16 cellular contexts compared by ENCODE assay signal in genomic region chr14:104843006-104843405, GRCh38. TPM values are rescaled to one million over a fixed set of nuclear protein-coding genes. Genes with fewer than 3 reads are reported as not detected.
DNase-seq lines count a peak whose midpoint lies in the region; ATAC-seq and TF ChIP-seq lines count a peak whose summit lies in the region.
"Had no signal": no experiment of that assay in that cellular context is flagged by ENCODE, and none has a peak within 500 bp of the region (broad histone marks: within the 10 kb centered on the region; RNA-seq: fewer than 3 reads in every experiment).

No MANE protein-coding gene starts in this region.

- DNase-seq in heart right ventricle (no peak), right atrium auricular region (ENCODE audit: low spot score) (no peak), esophagus squamous epithelium (lab: John Stamatoyannopoulos, UW) (no peak), upper lobe of right lung (no peak), NCI-H2107 treated with DMSO at 0.1 percent for 48 hours (lab: John Stamatoyannopoulos, UW; ENCODE audit: unreplicated experiment) (no peak), NCI-H2029 (lab: John Stamatoyannopoulos, UW) (no peak), AG20443 (ENCODE audit: low spot score) (no peak)
- DNase-seq: activated CD4-positive, alpha-beta T cell treated with anti-CD3 and anti-CD28 coated beads, Interleukin-2, amount 50 U/mL, for 48 hours; activated T-cell treated with anti-CD3 and anti-CD28 coated beads, Interleukin-2, amount 50 U/mL, for 24 hours; islet precursor cell; SIG-M5 had no signal

- no peak overlapping the region for H3K9ac ChIP-seq in neural cell (ENCODE audit: low read length)

- H3K9me2 ChIP-seq in neural cell (ENCODE audit: insufficient read depth, low read length) = no peaks in the 10 kb centered on the region

- no peak overlapping the region for H3K27ac ChIP-seq in heart right ventricle
- H3K27ac ChIP-seq in right atrium auricular region = no peak overlapping the region
- H3K27ac ChIP-seq in esophagus squamous epithelium = no peak overlapping the region
- no peak overlapping the region for H3K27ac ChIP-seq in neural cell (ENCODE audit: low read length)
- H3K27ac ChIP-seq in upper lobe of right lung = no peak overlapping the region
- H3K27ac ChIP-seq: A549, body of pancreas, epithelial cell of prostate had no signal

- TF ChIP-seq CTCF in heart right ventricle (IDR thresholded peaks at IDR 0.05) = no peak
- TF ChIP-seq CTCF in right atrium auricular region (IDR thresholded peaks at IDR 0.05) = no peak
- TF ChIP-seq CTCF in esophagus squamous epithelium (IDR thresholded peaks at IDR 0.05) = no peak
- TF ChIP-seq CTCF in neural cell (IDR thresholded peaks at IDR 0.05; ENCODE audit: poor library complexity, severe bottlenecking) = no peak
- TF ChIP-seq CTCF in upper lobe of right lung (IDR thresholded peaks at IDR 0.05) = no peak

- no peak for TF ChIP-seq POLR2A in esophagus squamous epithelium (IDR thresholded peaks at IDR 0.05)

- no peak overlapping the region for H3K4me2 ChIP-seq in neural cell (ENCODE audit: low read length)

- no peak overlapping the region for H2AFZ ChIP-seq in neural cell (ENCODE audit: low read depth, low read length)

- WGBS in heart right ventricle, 2 donors = 31 to 34% methylated on average over 13 of the region's 13 CpGs
- 73 to 88% methylated on average over 1 to 3 of the region's 13 CpGs for WGBS in esophagus squamous epithelium, 2 donors

- H3F3A ChIP-seq in neural cell (ENCODE audit: insufficient read depth, low read length, poor library complexity, severe bottlenecking) = no peaks in the 10 kb centered on the region

- TF ChIP-seq EP300 in neural cell (conservative IDR thresholded peaks at IDR 0.05; ENCODE audit: poor library complexity, severe bottlenecking) = no peak

- no peak for ATAC-seq in heart right ventricle
- no peak for ATAC-seq in upper lobe of right lung
- ATAC-seq: stimulated activated memory B cell treated with anti-CD40 and anti-IgM and Interleukin-4, amounts not matched to agents 10 μg/mL and 1 μg/mL and 100 μg/mL, for 72 hours had no signal

- no peaks in the 10 kb centered on the region for H4K20me1 ChIP-seq in neural cell (ENCODE audit: insufficient read depth)

- H3K36me3 ChIP-seq in heart right ventricle = no peaks in the 10 kb centered on the region
- H3K36me3 ChIP-seq in right atrium auricular region = no peaks in the 10 kb centered on the region
- H3K36me3 ChIP-seq in esophagus squamous epithelium = no peaks in the 10 kb centered on the region
- H3K36me3 ChIP-seq in neural cell (ENCODE audit: insufficient read depth, low read length) = no peaks in the 10 kb centered on the region
- no peaks in the 10 kb centered on the region for H3K36me3 ChIP-seq in upper lobe of right lung

- H3K27me3 ChIP-seq in heart right ventricle (peaks cover 2 to 71% (median 44%) of the 10 kb centered on the region in 7 donors), right atrium auricular region (peaks cover 6 to 14% of the 10 kb centered on the region in 2 donors), esophagus squamous epithelium (peaks cover 0 to 66% (median 6%) of the 10 kb centered on the region in 4 donors), neural cell (ENCODE audit: insufficient read depth, low read depth, low read length) (peaks cover 53% of the 10 kb centered on the region), upper lobe of right lung (peaks cover 41% of the 10 kb centered on the region)
- H3K27me3 ChIP-seq: body of pancreas had no signal

- H3K9me3 ChIP-seq in heart right ventricle = no peaks in the 10 kb centered on the region
- no peaks in the 10 kb centered on the region for H3K9me3 ChIP-seq in right atrium auricular region
- H3K9me3 ChIP-seq in esophagus squamous epithelium = no peaks in the 10 kb centered on the region
- no peaks in the 10 kb centered on the region for H3K9me3 ChIP-seq in neural cell (ENCODE audit: low read length)
- H3K9me3 ChIP-seq in upper lobe of right lung = no peaks in the 10 kb centered on the region
- H3K9me3 ChIP-seq: body of pancreas had no signal

- H3K79me2 ChIP-seq in neural cell (replicated peaks; ENCODE audit: insufficient read depth, low read length) = no peaks in the 10 kb centered on the region

- no peak for TF ChIP-seq RAD21 in neural cell (conservative IDR thresholded peaks at IDR 0.05)

- H3K4me1 ChIP-seq in heart right ventricle (peaks cover 5 to 20% (median 17%) of the 10 kb centered on the region in 9 donors), right atrium auricular region (peaks cover 0 to 20% of the 10 kb centered on the region in 2 donors), esophagus squamous epithelium (peaks cover 5 to 22% (median 17%) of the 10 kb centered on the region in 3 donors), upper lobe of right lung (peaks cover 13% of the 10 kb centered on the region)

- H3K4me3 ChIP-seq in heart right ventricle = peak overlapping the region in 8 of 10 donors; percentile 38 to 66 (median 54)
- H3K4me3 ChIP-seq in right atrium auricular region = peak overlapping the region in 1 of 2 donors; percentile 49
- H3K4me3 ChIP-seq in esophagus squamous epithelium = peak overlapping the region; percentile 21 to 60 (median 41)
- H3K4me3 ChIP-seq in neural cell (ENCODE audit: low read length) = peak overlapping the region; percentile 66
- peak overlapping the region; percentile 40 for H3K4me3 ChIP-seq in upper lobe of right lung
- H3K4me3 ChIP-seq: A549, body of pancreas had no signal

- intact Hi-C loops in heart right ventricle (cut with DNase I) = no loop called here
- intact Hi-C loops in esophagus squamous epithelium (cut with DNase I) = no loop called here
- intact Hi-C loops in upper lobe of right lung (cut with DNase I) = no loop called here

TF ChIP-seq in neural cell, 6 proteins besides CTCF, POLR2A, EP300 and RAD21:
- TF ChIP-seq SMC3 (conservative IDR thresholded peaks at IDR 0.05; ENCODE audit: poor library complexity) = no peak
- TF ChIP-seq EZH2 (IDR thresholded peaks at IDR 0.05; ENCODE audit: borderline replicate concordance, insufficient read depth, low read length, poor library complexity, severe bottlenecking) = no peak
- no peak for TF ChIP-seq MXI1 (conservative IDR thresholded peaks at IDR 0.05; ENCODE audit: poor library complexity, severe bottlenecking)
- TF ChIP-seq REST (IDR thresholded peaks at IDR 0.05; ENCODE audit: borderline replicate concordance) = no peak
- TF ChIP-seq TAF1 (IDR thresholded peaks at IDR 0.05; ENCODE audit: low read depth) = no peak
- TF ChIP-seq POLR2AphosphoS5 (IDR thresholded peaks at IDR 0.05) = no peak

RNA-seq across cellular contexts. Expression of gene CEP170B, which starts 22.1 kb away (rescaled TPM):
- total RNA-seq in heart right ventricle = 10 to 100 TPM in 9 of 10 donors, 1 to 10 TPM in 1; 8.3 to 13.6 (median 12.3) TPM
- 1 to 10 TPM; 6.8 to 9.1 TPM for polyA plus RNA-seq in heart right ventricle
- 10 to 100 TPM in 1 of 2 donors, 1 to 10 TPM in 1; 7.9 to 15.1 TPM for total RNA-seq in right atrium auricular region
- total RNA-seq in esophagus squamous epithelium = 10 to 100 TPM; 18.2 to 41.0 (median 30.6) TPM
- 11.6 and 13.2 TPM in 2 replicates for polyA plus RNA-seq in neural cell
- 21.1 and 27.5 TPM in 2 replicates for polyA minus RNA-seq in neural cell
- 30.3 TPM for total RNA-seq in upper lobe of right lung

RNA-seq across cellular contexts. Expression of gene ZBTB42, which starts 42.1 kb away (rescaled TPM):
- 1 to 10 TPM; 4.3 to 9.2 (median 6.9) TPM for total RNA-seq in heart right ventricle
- polyA plus RNA-seq in heart right ventricle = 1 to 10 TPM; 1.8 to 5.9 TPM
- total RNA-seq in right atrium auricular region = 1 to 10 TPM; 8.5 to 9.0 TPM
- total RNA-seq in esophagus squamous epithelium = 10 to 100 TPM in 2 of 4 donors, 1 to 10 TPM in 2; 4.7 to 14.2 (median 8.4) TPM
- not detected in 2 replicates for polyA plus RNA-seq in neural cell
- 0.49 TPM in 1 of 2 replicates, not detected in the other for polyA minus RNA-seq in neural cell
- 12.3 TPM for total RNA-seq in upper lobe of right lung

RNA-seq across cellular contexts. Expression of gene AKT1, which starts 47.5 kb away (rescaled TPM):
- 100 to 1,000 TPM in 9 of 10 donors, 10 to 100 TPM in 1; 98.1 to 152 (median 141) TPM for total RNA-seq in heart right ventricle
- 100 to 1,000 TPM in 1 of 2 donors, 10 to 100 TPM in 1; 95.7 to 112 TPM for polyA plus RNA-seq in heart right ventricle
- total RNA-seq in right atrium auricular region = 10 to 100 TPM; 77.7 to 93.8 TPM
- 10 to 100 TPM; 66.6 to 93.7 (median 71.3) TPM for total RNA-seq in esophagus squamous epithelium
- polyA plus RNA-seq in neural cell = 159 and 164 TPM in 2 replicates
- 162 and 169 TPM in 2 replicates for polyA minus RNA-seq in neural cell
- 174 TPM for total RNA-seq in upper lobe of right lung
